17 cellular contexts compared by ENCODE assay signal in the genomic region with DNA sequence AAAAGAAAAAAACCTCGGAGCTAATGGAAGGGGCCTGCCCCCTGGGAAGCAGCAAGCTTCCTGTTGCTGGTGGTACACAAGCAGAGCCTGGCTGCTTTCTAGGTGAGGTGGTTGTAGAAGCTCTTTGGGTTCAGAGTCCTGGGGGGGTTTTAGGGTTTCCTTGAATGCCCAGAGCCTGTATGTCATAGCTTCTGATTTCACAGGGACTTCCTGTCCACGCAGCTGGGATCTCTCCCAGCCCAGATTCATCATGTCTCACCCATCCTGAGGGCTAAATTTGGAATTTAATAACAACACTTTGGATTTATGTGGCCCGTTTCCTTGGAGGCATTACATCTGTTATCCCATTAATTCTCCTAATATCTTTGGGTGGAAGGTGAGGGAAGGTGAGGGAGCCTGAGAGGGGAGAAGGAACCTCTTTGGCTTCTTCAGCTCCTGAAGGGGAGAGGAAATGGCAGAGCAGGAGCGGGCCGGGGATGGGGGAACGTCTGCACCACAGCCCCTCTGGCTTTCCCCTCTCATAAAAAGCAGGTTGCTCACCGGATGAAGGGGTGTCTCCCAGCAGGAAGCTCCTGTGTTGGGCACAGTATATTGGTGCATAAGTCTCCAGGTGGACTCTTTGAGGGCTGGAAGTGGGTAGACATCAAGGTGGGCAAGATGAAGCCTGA. TPM values are rescaled to one million over a fixed set of nuclear protein-coding genes. Genes with fewer than 3 reads are reported as not detected.
A peak's percentile ranks its signal among the peaks of the same experiment; 100 is the strongest.
DNase-seq lines count a peak whose midpoint lies in the region; TF ChIP-seq lines count a peak whose summit lies in the region.
"Had no signal": no experiment of that assay in that cellular context is flagged by ENCODE, and none has a peak within 500 bp of the region (broad histone marks: within the 10 kb centered on the region; RNA-seq: fewer than 3 reads in every experiment).

No MANE protein-coding gene starts in this region.

- H3K36me3 Mint-ChIP-seq in nephron (ENCODE audit: low read depth) = peaks cover 3% of the 10 kb centered on the region

- peaks cover under 1% of the 10 kb centered on the region for H3K4me1 Mint-ChIP-seq in nephron

- H3K9ac ChIP-seq in BLaER1 = no peak overlapping the region

- H3K27me3 Mint-ChIP-seq in nephron (ENCODE audit: low read depth) = peaks cover 3% of the 10 kb centered on the region

- DNase-seq in MG63 (peak; percentile 78), epithelial cell of esophagus (ENCODE audit: low read depth) (peak; percentile 33), middle frontal gyrus (ENCODE audit: extremely low spot score, low spot score) (no peak), NCI-H510A treated with DMSO at 0.1 percent for 48 hours (lab: John Stamatoyannopoulos, UW) (no peak), NCI-H1417 (lab: John Stamatoyannopoulos, UW) (no peak), NCI-H1105 (lab: John Stamatoyannopoulos, UW) (no peak)
- DNase-seq: activated gamma-delta T cell treated with Interleukin-2 at 50 U/mL for 16 hours; gastrocnemius medialis; mammary epithelial cell; NCI-H1436; NCI-H446 treated with DMSO at 0.1 percent for 48 hours; right cardiac atrium; stimulated activated CD4-positive, alpha-beta T cell treated with anti-CD3 and anti-CD28 coated beads, Interleukin-4, amount 100 ng/mL, for 24 hours; transverse colon had no signal

- H3K36me3 ChIP-seq in BLaER1 (peaks cover 4% of the 10 kb centered on the region; the same call in 1 of the 2 replicates), MG63 (peaks cover 25% of the 10 kb centered on the region)
- H3K36me3 ChIP-seq: gastrocnemius medialis, transverse colon had no signal

- no peaks in the 10 kb centered on the region; the same call in 1 of the 2 replicates for H4K20me1 ChIP-seq in BLaER1

- no peaks in the 10 kb centered on the region for H3K9me3 Mint-ChIP-seq in nephron

- 0 out of 2 replicates have a peak overlapping the region, but pooled peaks have one; percentile 35 for H3K27ac ChIP-seq in BLaER1
- H3K27ac ChIP-seq: C4-2B, gastrocnemius medialis, transverse colon had no signal

- no peak overlapping the region for H3K4me3 Mint-ChIP-seq in nephron

- peaks cover 18% of the 10 kb centered on the region for H3K4me1 ChIP-seq in BLaER1
- H3K4me1 ChIP-seq: gastrocnemius medialis, transverse colon had no signal

- H3K9me3 ChIP-seq in BLaER1 = no peaks in the 10 kb centered on the region
- H3K9me3 ChIP-seq in MG63 = no peaks in the 10 kb centered on the region
- H3K9me3 ChIP-seq: gastrocnemius medialis, transverse colon had no signal

- no peaks in the 10 kb centered on the region for H3K27me3 ChIP-seq in BLaER1
- no peaks in the 10 kb centered on the region for H3K27me3 ChIP-seq in MG63
- H3K27me3 ChIP-seq: gastrocnemius medialis, transverse colon had no signal

- peak overlapping the region in 2 of 3 experiments; percentile 29 to 41 for H3K27ac Mint-ChIP-seq in nephron

- H3K4me3 ChIP-seq in BLaER1 (no peak overlapping the region), MG63 (no peak overlapping the region), epithelial cell of esophagus (ENCODE audit: low read length) (no peak overlapping the region)
- H3K4me3 ChIP-seq: gastrocnemius medialis, transverse colon had no signal

- peak overlapping the region; percentile 69 for H3K4me2 ChIP-seq in BLaER1

- TF ChIP-seq CTCF in epithelial cell of esophagus (IDR thresholded peaks at IDR 0.05; ENCODE audit: insufficient read depth, low read depth, low read length, missing control alignments) (no peak), nephron (IDR thresholded peaks at IDR 0.05; ENCODE audit: unreplicated experiment in 3 of 3) (no peak)

RNA-seq across cellular contexts. Expression of a gene that starts 19.7 kb away (rescaled TPM):
- 3,994 and 5,871 TPM in 2 replicates for total RNA-seq in MG63 (2014; rRNA removed; shearing (Covaris generic); ENCODE audit: low replicate concordance)

RNA-seq across cellular contexts. Expression of a gene that starts 24.0 kb away (rescaled TPM):
- total RNA-seq in MG63 (2014; rRNA removed; shearing (Covaris generic); ENCODE audit: low replicate concordance) = 12.9 and 21.8 TPM in 2 replicates

Comparison
In these comparisons a context has a peak if more than half of its experiments do, and no peak if none do; other contexts are left out.
1. DNase-seq: peak in MG63 (single experiment) and epithelial cell of esophagus (single experiment); none in middle frontal gyrus (single experiment), NCI-H510A treated with DMSO at 0.1 percent for 48 hours (single experiment), NCI-H1417 (0 of 3) and NCI-H1105 (single experiment).